11 cellular contexts compared by ENCODE assay signal in genomic region chr11:129862123-129862522, GRCh38. TPM values are rescaled to one million over a fixed set of nuclear protein-coding genes. Genes with fewer than 3 reads are reported as not detected.
A peak's percentile ranks its signal among the peaks of the same experiment; 100 is the strongest.
DNase-seq lines count a peak whose midpoint lies in the region; ATAC-seq and TF ChIP-seq lines count a peak whose summit lies in the region.
"Had no signal": no experiment of that assay in that cellular context is flagged by ENCODE, and none has a peak within 500 bp of the region (broad histone marks: within the 10 kb centered on the region; RNA-seq: fewer than 3 reads in every experiment).

No MANE protein-coding gene starts in this region.

- peaks cover 5 to 30% (median 17%) of the 10 kb centered on the region in 4 donors for H3K4me1 ChIP-seq in stomach

- POLR2A ChIA-PET in T-cell (lab: Charles Lee) = interaction anchor here in 1 of 2 donors (0.7 kb wide), 1 partner anchor 72 kb away, joined by 4 read pairs; no protein-coding TSS in a partner anchor

- H3K27me3 ChIP-seq in stomach = no peaks in the 10 kb centered on the region

- H3K4me3 Mint-ChIP-seq in T-helper 2 cell treated with Interferon-gamma antibody and Interleukin-4, amounts not matched to agents 5 μg/mL and 100 μg/mL, for 36 hours = no peak overlapping the region
- H3K4me3 Mint-ChIP-seq in T-cell = peak overlapping the region in 1 of 3 donors; percentile 40

- H3K36me3 ChIP-seq in stomach = peaks cover 29 to 82% (median 69%) of the 10 kb centered on the region in 4 donors

- no peak for ATAC-seq in T-cell (replicated peaks in 1 of 4)
- ATAC-seq in GM21528 (IDR thresholded peaks at IDR 0.05; ENCODE audit: low FRiP score, unreplicated experiment) = no peak

- peaks cover 46% of the 10 kb centered on the region for H3K36me3 Mint-ChIP-seq in T-helper 2 cell treated with Interferon-gamma antibody and Interleukin-4, amounts not matched to agents 5 μg/mL and 100 μg/mL, for 36 hours (ENCODE audit: low read depth)
- H3K36me3 Mint-ChIP-seq in T-cell = peaks cover 77% of the 10 kb centered on the region

- TF ChIP-seq POLR2A in stomach (IDR thresholded peaks at IDR 0.05) = no peak

- TF ChIP-seq CTCF in stomach (IDR thresholded peaks at IDR 0.05) = no peak

- H3K9me3 Mint-ChIP-seq in T-helper 2 cell treated with Interferon-gamma antibody and Interleukin-4, amounts not matched to agents 5 μg/mL and 100 μg/mL, for 36 hours = no peaks in the 10 kb centered on the region
- no peaks in the 10 kb centered on the region for H3K9me3 Mint-ChIP-seq in T-cell

- peaks cover 2% of the 10 kb centered on the region for H3K4me1 Mint-ChIP-seq in T-helper 2 cell treated with Interferon-gamma antibody and Interleukin-4, amounts not matched to agents 5 μg/mL and 100 μg/mL, for 36 hours (ENCODE audit: low read depth)
- H3K4me1 Mint-ChIP-seq in T-cell = peaks cover 45 to 67% (median 61%) of the 10 kb centered on the region in 3 donors

- CTCF ChIA-PET in T-cell (lab: Charles Lee) = no interaction called here

- intact Hi-C loops in stomach (cut with DNase I; ENCODE audit: low total_unique reads) = no loop called here

- no peak for TF ChIP-seq EP300 in stomach (IDR thresholded peaks at IDR 0.05)

- WGBS in stomach, 5 donors = 54 to 65% (median 60%) methylated on average over 9 of the region's 9 CpGs

- H3K27ac ChIP-seq in stomach = peak overlapping the region; percentile 53 to 74 (median 66)

- no peaks in the 10 kb centered on the region for H3K9me3 ChIP-seq in stomach

- no peaks in the 10 kb centered on the region for H3K27me3 Mint-ChIP-seq in T-helper 2 cell treated with Interferon-gamma antibody and Interleukin-4, amounts not matched to agents 5 μg/mL and 100 μg/mL, for 36 hours (ENCODE audit: low read depth)
- H3K27me3 Mint-ChIP-seq in T-cell = no peaks in the 10 kb centered on the region

- peak overlapping the region; percentile 58 for H3K27ac Mint-ChIP-seq in T-helper 2 cell treated with Interferon-gamma antibody and Interleukin-4, amounts not matched to agents 5 μg/mL and 100 μg/mL, for 36 hours
- H3K27ac Mint-ChIP-seq in T-cell = peak overlapping the region; percentile 87 to 91

- no peak for DNase-seq in T-helper 2 cell treated with Interferon-gamma antibody and Interleukin-4, amounts not matched to agents 5 μg/mL and 100 μg/mL, for 36 hours (ENCODE audit: low spot score)
- DNase-seq in T-helper 2 cell = no peak
- DNase-seq in T-cell = no peak
- peak; percentile 23 for DNase-seq in iPS-NIHi7 (ENCODE audit: extremely low spot score)
- DNase-seq in stomach = no peak
- DNase-seq in OCI-M2 (lab: John Stamatoyannopoulos, UW; ENCODE audit: unreplicated experiment) = no peak
- no peak for DNase-seq in dermis blood vessel endothelial cell
- DNase-seq: activated gamma-delta T cell treated with Interleukin-2 at 50 U/mL for 16 hours; NCI-H2171 treated with DMSO at 0.1 percent for 48 hours; stimulated activated CD4-positive, alpha-beta T cell treated with anti-CD3 and anti-CD28 coated beads, Interleukin-15, amount 100 ng/mL, for 24 hours had no signal

- H3K4me3 ChIP-seq in stomach = no peak overlapping the region

RNA-seq across cellular contexts. Expression of gene NFRKB, which starts 33.3 kb away (rescaled TPM):
- 10 to 100 TPM; 49.7 to 83.9 (median 65.9) TPM for total RNA-seq in T-cell
- 100 to 1,000 TPM in 1 of 5 donors, 10 to 100 TPM in 3, 1 to 10 TPM in 1; 5.8 to 127 (median 33.3) TPM for total RNA-seq in stomach
- 1 to 10 TPM; 4.4 to 7.2 (median 5.4) TPM for polyA plus RNA-seq in stomach
- 28.9 and 33.4 TPM in 2 replicates for total RNA-seq in dermis blood vessel endothelial cell

RNA-seq across cellular contexts. Expression of gene TMEM45B, which starts 46.5 kb away (rescaled TPM):
- total RNA-seq in T-cell (10 to 100 TPM in 3 of 5 donors, 1 to 10 TPM in 2; 1.4 to 22.7 (median 14.3) TPM), stomach (10 to 100 TPM in 3 of 5 donors, 1 to 10 TPM in 2; 3.6 to 80.6 (median 37.1) TPM), dermis blood vessel endothelial cell (0.51 and 1.7 TPM in 2 replicates)
- polyA plus RNA-seq in stomach = 10 to 100 TPM in 2 of 3 donors, 1 to 10 TPM in 1; 5.3 to 22.1 (median 16.5) TPM
